Comparison of ENCODE assay signal across 8 cellular contexts in the genomic region with DNA sequence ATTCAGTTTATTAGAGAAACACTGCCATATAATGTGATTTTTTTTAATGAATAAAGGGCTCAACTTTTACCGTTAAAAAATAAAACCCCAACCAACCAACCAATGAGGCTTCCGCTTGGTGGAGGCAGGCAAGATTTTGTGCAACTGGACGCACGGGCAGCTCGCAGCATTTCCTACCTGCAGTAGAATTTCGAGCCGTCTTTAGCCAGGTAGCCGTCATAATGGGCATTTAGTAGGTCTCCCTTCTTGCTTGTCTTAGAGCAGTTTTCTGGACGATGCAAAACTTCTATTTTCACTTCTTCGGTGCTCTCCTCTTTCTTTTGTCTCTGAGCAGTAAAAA. TPM values are rescaled to one million over a fixed set of nuclear protein-coding genes. Genes with fewer than 3 reads are reported as not detected.
A peak's percentile ranks its signal among the peaks of the same experiment; 100 is the strongest.
DNase-seq lines count a peak whose midpoint lies in the region; ATAC-seq and TF ChIP-seq lines count a peak whose summit lies in the region.

No MANE protein-coding gene starts in this region.

- no peak for ATAC-seq in naive thymus-derived CD4-positive, alpha-beta T cell
- no peak for ATAC-seq in GM19452 (IDR thresholded peaks at IDR 0.05; ENCODE audit: unreplicated experiment)

- H3K27ac ChIP-seq in naive thymus-derived CD4-positive, alpha-beta T cell (ENCODE audit: low read depth, low read length), result peak overlapping the region; percentile 80

- H3K27me3 Mint-ChIP-seq in naive thymus-derived CD4-positive, alpha-beta T cell, result no peaks in the 10 kb centered on the region

- in situ Hi-C loops in ACHN (cut with HindIII; ENCODE audit: low pct_ligation_motif_present, low pct_unique_long_range_greater_than_20kb, low sequenced_read_pairs), result no loop called here

- peaks cover 28 to 45% (median 41%) of the 10 kb centered on the region in 7 donors for H3K4me1 Mint-ChIP-seq in naive thymus-derived CD4-positive, alpha-beta T cell

- peaks cover 22 to 28% of the 10 kb centered on the region in 2 donors for H3K4me1 ChIP-seq in naive thymus-derived CD4-positive, alpha-beta T cell (ENCODE audit: control insufficient read depth in 2 of 2, insufficient read depth in 2 of 2, low read length in 2 of 2)

- H3K27ac Mint-ChIP-seq in naive thymus-derived CD4-positive, alpha-beta T cell, result peak overlapping the region; percentile 91 to 99 (median 98)

- DNase-seq in ACHN (peak; percentile 33), GM12865 (ENCODE audit: low read depth) (peak; percentile 41), NCI-H69 (lab: John Stamatoyannopoulos, UW) (peak; percentile 54), dermis blood vessel endothelial cell (peak; percentile 30), cortex of kidney (lab: John Stamatoyannopoulos, UW) (no peak), NOMO-1 treated with DMSO at 0.1 percent for 48 hours (lab: John Stamatoyannopoulos, UW; ENCODE audit: unreplicated experiment) (no peak)
- DNase-seq in naive thymus-derived CD4-positive, alpha-beta T cell, result no peak

- H3K4me3 ChIP-seq in GM12865 (ENCODE audit: low read depth, low read length), result peak overlapping the region; percentile 88
- H3K4me3 ChIP-seq in naive thymus-derived CD4-positive, alpha-beta T cell (ENCODE audit: low read length), result peak overlapping the region; percentile 91

- H3K9me3 ChIP-seq in naive thymus-derived CD4-positive, alpha-beta T cell (ENCODE audit: control insufficient read depth in 2 of 3, low read length in 3 of 3), result no peaks in the 10 kb centered on the region

- no peaks in the 10 kb centered on the region for H3K27me3 ChIP-seq in naive thymus-derived CD4-positive, alpha-beta T cell (ENCODE audit: control insufficient read depth in 2 of 2, insufficient read depth in 2 of 2, low read length in 2 of 2)

- intact Hi-C loops in naive thymus-derived CD4-positive, alpha-beta T cell (cut with micrococcal nuclease), result loop anchor here (1.0 to 2.0 kb wide), 7 partner anchors 27 to 1529 kb away; partner anchors contain the start of genes PJVK (in 2 of the 2), PRKRA (in 2 of the 2), CWC22 (in 1 of the 2) and HNRNPA3 (in 1 of the 2)

- CTCF ChIA-PET in naive thymus-derived CD4-positive, alpha-beta T cell (lab: Charles Lee), result no interaction called here

- H3K36me3 ChIP-seq in naive thymus-derived CD4-positive, alpha-beta T cell (ENCODE audit: control insufficient read depth in 2 of 3, insufficient read depth in 3 of 3, low read length in 3 of 3), result no peaks in the 10 kb centered on the region

- H3K36me3 Mint-ChIP-seq in naive thymus-derived CD4-positive, alpha-beta T cell, result peaks cover 0 to 2% (median 0%) of the 10 kb centered on the region in 5 donors

- POLR2A ChIA-PET in naive thymus-derived CD4-positive, alpha-beta T cell (lab: Charles Lee), result interaction anchor here (1.6 kb wide), 1 partner anchor 27 kb away, joined by 3 read pairs; the partner anchor contains the start of genes PJVK and PRKRA

- H3K9me3 Mint-ChIP-seq in naive thymus-derived CD4-positive, alpha-beta T cell, result no peaks in the 10 kb centered on the region

- peak overlapping the region; percentile 94 to 100 (median 99) for H3K4me3 Mint-ChIP-seq in naive thymus-derived CD4-positive, alpha-beta T cell

- TF ChIP-seq CTCF in GM12865 (IDR thresholded peaks at IDR 0.05; ENCODE audit: insufficient read depth, low read depth, low read length, missing control alignments), result no peak

RNA-seq across cellular contexts. Expression of gene FKBP7, which starts 0.3 kb away (rescaled TPM):
- 14.0 and 16.2 TPM in 2 replicates for total RNA-seq in dermis blood vessel endothelial cell
- 1 to 10 TPM in 4 of 5 experiments, under 1 TPM in 1; 0.64 to 2.7 (median 1.9) TPM for total RNA-seq in naive thymus-derived CD4-positive, alpha-beta T cell
- polyA plus RNA-seq in naive thymus-derived CD4-positive, alpha-beta T cell, result 1 to 10 TPM; 2.7 to 4.6 TPM

RNA-seq across cellular contexts. Expression of gene PLEKHA3, which starts 2.2 kb away (rescaled TPM):
- 8.3 and 20.4 TPM in 2 replicates for total RNA-seq in dermis blood vessel endothelial cell
- 10 to 100 TPM; 21.6 to 33.7 (median 30.2) TPM for total RNA-seq in naive thymus-derived CD4-positive, alpha-beta T cell
- 10 to 100 TPM; 25.3 to 26.4 TPM for polyA plus RNA-seq in naive thymus-derived CD4-positive, alpha-beta T cell

RNA-seq across cellular contexts. Expression of gene PJVK, which starts 26.9 kb away (rescaled TPM):
- total RNA-seq in dermis blood vessel endothelial cell, result 0.34 and 0.42 TPM in 2 replicates
- 1 to 10 TPM; 2.1 to 6.3 (median 3.8) TPM for total RNA-seq in naive thymus-derived CD4-positive, alpha-beta T cell
- under 1 TPM; 0.44 to 0.45 TPM for polyA plus RNA-seq in naive thymus-derived CD4-positive, alpha-beta T cell

RNA-seq across cellular contexts. Expression of gene PRKRA, which starts 27.1 kb away (rescaled TPM):
- 36.8 and 49.9 TPM in 2 replicates for total RNA-seq in dermis blood vessel endothelial cell
- total RNA-seq in naive thymus-derived CD4-positive, alpha-beta T cell, result 100 to 1,000 TPM in 1 of 5 experiments, 10 to 100 TPM in 4; 40.8 to 113 (median 59.4) TPM
- polyA plus RNA-seq in naive thymus-derived CD4-positive, alpha-beta T cell, result 10 to 100 TPM; 57.8 to 65.9 TPM

Comparison
In these comparisons a context has a peak if more than half of its experiments do, and no peak if none do; other contexts are left out.
1. DNase-seq: peak in ACHN (single experiment), GM12865 (single experiment), NCI-H69 (single experiment) and dermis blood vessel endothelial cell (single experiment); none in naive thymus-derived CD4-positive, alpha-beta T cell (0 of 9), cortex of kidney (single experiment) and NOMO-1 treated with DMSO at 0.1 percent for 48 hours (single experiment).